In genomic region chr22:36303874-36304273, GRCh38 we compare ENCODE assay signal across 16 cellular contexts. TPM values are rescaled to one million over a fixed set of nuclear protein-coding genes. Genes with fewer than 3 reads are reported as not detected.
DNase-seq lines count a peak whose midpoint lies in the region; ATAC-seq and TF ChIP-seq lines count a peak whose summit lies in the region.
"Had no signal": no experiment of that assay in that cellular context is flagged by ENCODE, and none has a peak within 500 bp of the region (broad histone marks: within the 10 kb centered on the region; RNA-seq: fewer than 3 reads in every experiment).

No MANE protein-coding gene starts in this region.

- no peak for TF ChIP-seq CTCF in breast epithelium (IDR thresholded peaks at IDR 0.05)
- TF ChIP-seq CTCF in lower lobe of right lung (IDR thresholded peaks at IDR 0.05): no peak
- no peak for TF ChIP-seq CTCF in transverse colon (IDR thresholded peaks at IDR 0.05)

- H3K9me3 Mint-ChIP-seq in activated naive CD4-positive, alpha-beta T cell treated with anti-CD3 and anti-CD28 coated beads for 36 hours: no peaks in the 10 kb centered on the region
- H3K9me3 Mint-ChIP-seq in activated T-helper 1 cell treated with anti-CD3 and anti-CD28 coated beads, Interleukin-12 subunit alpha, Interleukin-12 subunit beta, Interleukin-2, Interleukin-4 antibody, amounts not matched to agents 30 ng/mL and 10 ng/mL and 1 ng/mL, durations not matched to agents 14 hours and 24 hours and 36 hours: no peaks in the 10 kb centered on the region
- H3K9me3 Mint-ChIP-seq: naive thymus-derived CD8-positive, alpha-beta T cell had no signal

- H3K27me3 ChIP-seq in breast epithelium: no peaks in the 10 kb centered on the region
- no peaks in the 10 kb centered on the region for H3K27me3 ChIP-seq in lower lobe of right lung (ENCODE audit: low read depth)
- no peaks in the 10 kb centered on the region for H3K27me3 ChIP-seq in transverse colon
- no peaks in the 10 kb centered on the region for H3K27me3 ChIP-seq in aorta (ENCODE audit: control insufficient read depth in 1 of 2, insufficient read depth in 2 of 2, low read length in 1 of 2)
- H3K27me3 ChIP-seq: gastrocnemius medialis had no signal

- H3K4me3 ChIP-seq in breast epithelium (no peak overlapping the region), lower lobe of right lung (no peak overlapping the region), transverse colon (no peak overlapping the region), aorta (ENCODE audit: low read length in 2 of 2) (no peak overlapping the region)
- H3K4me3 ChIP-seq: gastrocnemius medialis had no signal

- H3K9me3 ChIP-seq in breast epithelium: no peaks in the 10 kb centered on the region
- no peaks in the 10 kb centered on the region for H3K9me3 ChIP-seq in lower lobe of right lung
- no peaks in the 10 kb centered on the region for H3K9me3 ChIP-seq in transverse colon
- H3K9me3 ChIP-seq in aorta (ENCODE audit: control insufficient read depth, low read length): no peaks in the 10 kb centered on the region
- H3K9me3 ChIP-seq: gastrocnemius medialis had no signal

- H3K4me1 Mint-ChIP-seq in activated naive CD4-positive, alpha-beta T cell treated with anti-CD3 and anti-CD28 coated beads for 36 hours (ENCODE audit: low read depth): peaks cover 4% of the 10 kb centered on the region
- peaks cover 6% of the 10 kb centered on the region for H3K4me1 Mint-ChIP-seq in activated T-helper 1 cell treated with anti-CD3 and anti-CD28 coated beads, Interleukin-12 subunit alpha, Interleukin-12 subunit beta, Interleukin-2, Interleukin-4 antibody, amounts not matched to agents 30 ng/mL and 10 ng/mL and 1 ng/mL, durations not matched to agents 14 hours and 24 hours and 36 hours (ENCODE audit: low read depth)

- in situ Hi-C loops in transverse colon (cut with MboI; ENCODE audit: low pct_ligation_motif_present in 1 of 4, low pct_unique_long_range_greater_than_20kb in 1 of 4, low sequenced_read_pairs in 3 of 4): loop anchor here in 3 of 4 donors (10.0 kb wide), 2 partner anchors 161 to 171 kb away; no protein-coding TSS in a partner anchor

- 59 to 60% methylated on average over 1 to 9 of the region's 13 CpGs for WGBS in transverse colon (ENCODE audit: low coverage in 1 of 2), 2 donors
- WGBS in aorta, 2 donors: 66 to 68% methylated on average over 13 of the region's 13 CpGs

- H3K4me1 ChIP-seq in breast epithelium (no peaks in the 10 kb centered on the region), lower lobe of right lung (peaks cover 7% of the 10 kb centered on the region), transverse colon (peaks cover 0 to 33% (median 13%) of the 10 kb centered on the region in 4 donors), aorta (ENCODE audit: control insufficient read depth in 1 of 2, insufficient read depth in 2 of 2, low read length in 2 of 2) (no peaks in the 10 kb centered on the region)
- H3K4me1 ChIP-seq: gastrocnemius medialis had no signal

- TF ChIP-seq EP300 in transverse colon (IDR thresholded peaks at IDR 0.05; ENCODE audit: low read depth): no peak

- H3K27ac Mint-ChIP-seq in activated naive CD4-positive, alpha-beta T cell treated with anti-CD3 and anti-CD28 coated beads for 36 hours: peak overlapping the region; percentile 63
- H3K27ac Mint-ChIP-seq in activated T-helper 1 cell treated with anti-CD3 and anti-CD28 coated beads, Interleukin-12 subunit alpha, Interleukin-12 subunit beta, Interleukin-2, Interleukin-4 antibody, amounts not matched to agents 30 ng/mL and 10 ng/mL and 1 ng/mL, durations not matched to agents 14 hours and 24 hours and 36 hours: no peak overlapping the region

- H3K27me3 Mint-ChIP-seq in activated naive CD4-positive, alpha-beta T cell treated with anti-CD3 and anti-CD28 coated beads for 36 hours (ENCODE audit: low read depth): no peaks in the 10 kb centered on the region
- no peaks in the 10 kb centered on the region for H3K27me3 Mint-ChIP-seq in activated T-helper 1 cell treated with anti-CD3 and anti-CD28 coated beads, Interleukin-12 subunit alpha, Interleukin-12 subunit beta, Interleukin-2, Interleukin-4 antibody, amounts not matched to agents 30 ng/mL and 10 ng/mL and 1 ng/mL, durations not matched to agents 14 hours and 24 hours and 36 hours (ENCODE audit: insufficient read depth)
- H3K27me3 Mint-ChIP-seq: naive thymus-derived CD8-positive, alpha-beta T cell had no signal

- CTCF ChIA-PET in activated naive CD4-positive, alpha-beta T cell treated with anti-CD3 and anti-CD28 coated beads for 36 hours (lab: Charles Lee): interaction anchor here (1.5 to 8.7 kb wide), 2 partner anchors 18 to 167 kb away, joined by 5 to 119 read pairs; no protein-coding TSS in a partner anchor

- intact Hi-C loops in activated naive CD4-positive, alpha-beta T cell treated with anti-CD3 and anti-CD28 coated beads for 36 hours (cut with micrococcal nuclease): no loop called here
- intact Hi-C loops in breast epithelium (cut with DNase I; ENCODE audit: low total_unique reads): no loop called here
- intact Hi-C loops in lower lobe of right lung (cut with DNase I): loop anchor here (10.0 kb wide), 1 partner anchor 171 kb away; no protein-coding TSS in a partner anchor
- intact Hi-C loops in transverse colon (cut with DNase I; ENCODE audit: low total_unique reads): loop anchor here (5.0 kb wide), 1 partner anchor 168 kb away; no protein-coding TSS in a partner anchor
- intact Hi-C loops in activated T-helper 1 cell treated with anti-CD3 and anti-CD28 coated beads, Interleukin-12 subunit alpha, Interleukin-12 subunit beta, Interleukin-2, Interleukin-4 antibody, amounts not matched to agents 30 ng/mL and 10 ng/mL and 1 ng/mL, durations not matched to agents 14 hours and 24 hours and 36 hours (cut with micrococcal nuclease): no loop called here
- intact Hi-C loops in aorta (cut with DNase I): loop anchor here in 1 of 2 donors (5.0 kb wide), 1 partner anchor 168 kb away; no protein-coding TSS in a partner anchor

- ATAC-seq in lower lobe of right lung: peak; percentile 50 to 67
- no peak for ATAC-seq in HG02870 (IDR thresholded peaks at IDR 0.05; ENCODE audit: unreplicated experiment)
- no peak for ATAC-seq in aorta (ENCODE audit: low FRiP score)
- ATAC-seq: gastrocnemius medialis; naive thymus-derived CD8-positive, alpha-beta T cell; stimulated activated naive CD8-positive, alpha-beta T cell treated with anti-CD3 and anti-CD28 coated beads, Interleukin-15, Interleukin-2, amounts not matched to agents 100 U/mL and 50 U/mL, for 24 hours had no signal

- TF ChIP-seq POLR2A in breast epithelium (IDR thresholded peaks at IDR 0.05) (no peak), transverse colon (IDR thresholded peaks at IDR 0.05) (no peak)

- no peak for DNase-seq in activated naive CD4-positive, alpha-beta T cell treated with anti-CD3 and anti-CD28 coated beads for 36 hours
- DNase-seq in activated naive CD4-positive, alpha-beta T cell treated with Interleukin-2 at 50 U/mL for 16 hours: no peak
- DNase-seq in breast epithelium (ENCODE audit: low spot score in 2 of 2) (no peak), lower lobe of right lung (no peak), transverse colon (peak; percentile 64), aorta (no peak)
- DNase-seq in activated T-helper 1 cell treated with anti-CD3 and anti-CD28 coated beads, Interleukin-12 subunit alpha, Interleukin-12 subunit beta, Interleukin-2, Interleukin-4 antibody, amounts not matched to agents 30 ng/mL and 10 ng/mL and 1 ng/mL, durations not matched to agents 14 hours and 24 hours and 36 hours (ENCODE audit: low spot score): no peak
- DNase-seq: ACHN; activated CD4-positive, CD25-positive, alpha-beta regulatory T cell; gastrocnemius medialis; naive thymus-derived CD8-positive, alpha-beta T cell; NCI-H1417; NCI-H446 treated with DMSO at 0.1 percent for 48 hours; stimulated activated CD4-positive, alpha-beta T cell treated with anti-CD3 and anti-CD28 coated beads, Interleukin-4, amount 100 ng/mL, for 4 hours; stimulated activated naive CD8-positive, alpha-beta T cell treated with anti-CD3 and anti-CD28 coated beads, Interleukin-15, Interleukin-2, amounts not matched to agents 100 U/mL and 50 U/mL, for 24 hours had no signal

- H3K4me3 Mint-ChIP-seq in activated naive CD4-positive, alpha-beta T cell treated with anti-CD3 and anti-CD28 coated beads for 36 hours: no peak overlapping the region
- no peak overlapping the region for H3K4me3 Mint-ChIP-seq in activated T-helper 1 cell treated with anti-CD3 and anti-CD28 coated beads, Interleukin-12 subunit alpha, Interleukin-12 subunit beta, Interleukin-2, Interleukin-4 antibody, amounts not matched to agents 30 ng/mL and 10 ng/mL and 1 ng/mL, durations not matched to agents 14 hours and 24 hours and 36 hours

- H3K36me3 ChIP-seq in breast epithelium: peaks cover 19% of the 10 kb centered on the region
- H3K36me3 ChIP-seq in lower lobe of right lung: peaks cover 100% of the 10 kb centered on the region
- H3K36me3 ChIP-seq in transverse colon: peaks cover 0 to 90% (median 48%) of the 10 kb centered on the region in 4 donors
- peaks cover 9 to 51% of the 10 kb centered on the region in 2 donors for H3K36me3 ChIP-seq in aorta (ENCODE audit: control insufficient read depth in 1 of 2, insufficient read depth in 2 of 2, low read length in 1 of 2)

- peak overlapping the region; percentile 52 to 53 for H3K27ac ChIP-seq in breast epithelium
- H3K27ac ChIP-seq in lower lobe of right lung: no peak overlapping the region
- H3K27ac ChIP-seq in transverse colon: peak overlapping the region; percentile 65 to 76 (median 72)
- no peak overlapping the region for H3K27ac ChIP-seq in aorta (ENCODE audit: low read depth in 1 of 2, low read length in 2 of 2)

- peaks cover 54% of the 10 kb centered on the region for H3K36me3 Mint-ChIP-seq in activated naive CD4-positive, alpha-beta T cell treated with anti-CD3 and anti-CD28 coated beads for 36 hours (ENCODE audit: low read depth)
- H3K36me3 Mint-ChIP-seq in activated T-helper 1 cell treated with anti-CD3 and anti-CD28 coated beads, Interleukin-12 subunit alpha, Interleukin-12 subunit beta, Interleukin-2, Interleukin-4 antibody, amounts not matched to agents 30 ng/mL and 10 ng/mL and 1 ng/mL, durations not matched to agents 14 hours and 24 hours and 36 hours (ENCODE audit: low read depth): peaks cover 42% of the 10 kb centered on the region

RNA-seq across cellular contexts. Expression of gene APOL1, which starts 50.9 kb away (rescaled TPM):
- total RNA-seq in activated naive CD4-positive, alpha-beta T cell treated with anti-CD3 and anti-CD28 coated beads for 36 hours: 10 to 100 TPM; 17.4 to 22.0 TPM
- total RNA-seq in breast epithelium (10 to 100 TPM in 2 of 3 donors, 1 to 10 TPM in 1; 5.9 to 38.3 (median 22.2) TPM), lower lobe of right lung (85.8 TPM), transverse colon (10 to 100 TPM in 3 of 4 donors, 1 to 10 TPM in 1; 2.2 to 19.5 (median 14.7) TPM), aorta (10 to 100 TPM; 50.0 to 74.0 TPM)
- total RNA-seq in activated T-helper 1 cell treated with anti-CD3 and anti-CD28 coated beads, Interleukin-12 subunit alpha, Interleukin-12 subunit beta, Interleukin-2, Interleukin-4 antibody, amounts not matched to agents 30 ng/mL and 10 ng/mL and 1 ng/mL, durations not matched to agents 14 hours and 24 hours and 36 hours: 36.7 and 37.1 TPM in 2 replicates
- 10 to 100 TPM; 14.1 to 36.5 TPM for polyA plus RNA-seq in aorta

Comparison
In these comparisons a context has a peak if more than half of its experiments do, and no peak if none do; other contexts are left out.
1. H3K27ac ChIP-seq: peak in breast epithelium (2 of 2) and transverse colon (4 of 4); none in lower lobe of right lung (single experiment) and aorta (0 of 2).
2. ATAC-seq: peak in lower lobe of right lung (2 of 2); none in HG02870 (single experiment) and aorta (single experiment).
3. intact Hi-C loops: an anchor here in lower lobe of right lung (10.0 kb wide) and transverse colon (5.0 kb wide); none called in activated naive CD4-positive, alpha-beta T cell treated with anti-CD3 and anti-CD28 coated beads for 36 hours, breast epithelium and activated T-helper 1 cell treated with anti-CD3 and anti-CD28 coated beads, Interleukin-12 subunit alpha, Interleukin-12 subunit beta, Interleukin-2, Interleukin-4 antibody, amounts not matched to agents 30 ng/mL and 10 ng/mL and 1 ng/mL, durations not matched to agents 14 hours and 24 hours and 36 hours.